In genomic region chr17:31560836-31561235, GRCh38 we compare ENCODE assay signal across 9 cellular contexts.
A peak's percentile ranks its signal among the peaks of the same experiment; 100 is the strongest.
DNase-seq lines count a peak whose midpoint lies in the region; ATAC-seq and TF ChIP-seq lines count a peak whose summit lies in the region.
"Had no signal": no experiment of that assay in that cellular context is flagged by ENCODE, and none has a peak within 500 bp of the region (broad histone marks: within the 10 kb centered on the region; RNA-seq: fewer than 3 reads in every experiment).

No MANE protein-coding gene starts in this region.

- intact Hi-C loops in body of pancreas (cut with DNase I) (loop anchor here (5.0 kb wide), 1 partner anchor 281 kb away; no protein-coding TSS in a partner anchor), adrenal gland (cut with DNase I) (no loop called here), head of caudate nucleus (cut with DNase I) (no loop called here)

- DNase-seq in body of pancreas (no peak), left lobe of liver (ENCODE audit: low spot score) (peak; percentile 75), suprapubic skin (ENCODE audit: low spot score in 2 of 2) (no peak), hepatic stellate cell (ENCODE audit: low spot score) (no peak), adrenal gland (no peak), head of caudate nucleus (no peak)
- DNase-seq: activated CD4-positive, alpha-beta T cell treated with anti-CD3 and anti-CD28 coated beads for 4 hours had no signal

- no peak overlapping the region for H3K9ac ChIP-seq in HUES64 (ENCODE audit: low read depth, low read length)
- H3K9ac ChIP-seq: KMS-11 had no signal

- H3K27me3 ChIP-seq in HUES64 (ENCODE audit: insufficient read depth, low read length) (peaks cover 55% of the 10 kb centered on the region), body of pancreas (no peaks in the 10 kb centered on the region), suprapubic skin (no peaks in the 10 kb centered on the region), adrenal gland (no peaks in the 10 kb centered on the region)

- H3K27ac ChIP-seq in HUES64 (ENCODE audit: low read depth, low read length) (no peak overlapping the region), body of pancreas (peak overlapping the region; percentile 90 to 93 (median 92)), suprapubic skin (peak overlapping the region; percentile 88), adrenal gland (peak overlapping the region in 2 of 5 donors; percentile 54 to 97)
- H3K27ac ChIP-seq: KMS-11 had no signal

- no peak for TF ChIP-seq EP300 in suprapubic skin (IDR thresholded peaks at IDR 0.05)

- TF ChIP-seq POLR2A in body of pancreas (IDR thresholded peaks at IDR 0.05) (peak in 1 of 3 donors; percentile 8), suprapubic skin (IDR thresholded peaks at IDR 0.05) (no peak), adrenal gland (IDR thresholded peaks at IDR 0.05) (no peak)

- peak overlapping the region; percentile 68 for H3K4me3 ChIP-seq in HUES64 (ENCODE audit: low read length)
- H3K4me3 ChIP-seq in body of pancreas, result no peak overlapping the region
- peak overlapping the region; percentile 70 for H3K4me3 ChIP-seq in suprapubic skin
- peak overlapping the region in 1 of 4 donors; percentile 80 for H3K4me3 ChIP-seq in adrenal gland

- no peak for ATAC-seq in body of pancreas
- peak; percentile 42 for ATAC-seq in left lobe of liver

- no peaks in the 10 kb centered on the region for H3K36me3 ChIP-seq in HUES64 (ENCODE audit: insufficient read depth, low read length)
- H3K36me3 ChIP-seq in body of pancreas (replicated peaks in 1 of 2; ENCODE audit: insufficient read depth in 1 of 2, low read depth in 2 of 2), result no peaks in the 10 kb centered on the region
- H3K36me3 ChIP-seq in suprapubic skin, result no peaks in the 10 kb centered on the region
- no peaks in the 10 kb centered on the region for H3K36me3 ChIP-seq in adrenal gland (replicated peaks in 1 of 2)

- TF ChIP-seq CTCF in body of pancreas (IDR thresholded peaks at IDR 0.05) (no peak), suprapubic skin (IDR thresholded peaks at IDR 0.05) (no peak), adrenal gland (IDR thresholded peaks at IDR 0.05) (no peak)

- H3K9me3 ChIP-seq in HUES64 (ENCODE audit: insufficient read depth, low read depth, low read length) (no peaks in the 10 kb centered on the region), body of pancreas (no peaks in the 10 kb centered on the region), suprapubic skin (no peaks in the 10 kb centered on the region), adrenal gland (replicated peaks in 1 of 3) (no peaks in the 10 kb centered on the region)

- H3K4me1 ChIP-seq in HUES64 (ENCODE audit: insufficient read depth, low read length) (peaks cover 48% of the 10 kb centered on the region), body of pancreas (peaks cover 67% of the 10 kb centered on the region), suprapubic skin (peaks cover 71% of the 10 kb centered on the region), adrenal gland (replicated peaks in 1 of 2) (peaks cover 6 to 35% of the 10 kb centered on the region in 2 donors)

- 29% methylated on average over 6 of the region's 6 CpGs for WGBS in HUES64
- 51 to 54% methylated on average over 6 of the region's 6 CpGs for WGBS in body of pancreas, 2 donors
- WGBS in suprapubic skin, result 29% methylated on average over 6 of the region's 6 CpGs
- 62 to 78% (median 72%) methylated on average over 4 to 6 of the region's 6 CpGs for whole genome bisulfite sequencing in adrenal gland, 4 donors

Comparison
In these comparisons a context has a peak if more than half of its experiments do, and no peak if none do; other contexts are left out.
1. H3K4me3 ChIP-seq: peak in HUES64 (single experiment) and suprapubic skin (single experiment); none in body of pancreas (0 of 2).